ENCODE assay signal across 23 cellular contexts in genomic region chr11:62373464-62374110, GRCh38. TPM values are rescaled to one million over a fixed set of nuclear protein-coding genes. Genes with fewer than 3 reads are reported as not detected.
"Had no signal": no experiment of that assay in that cellular context is flagged by ENCODE, and none has a peak within 500 bp of the region (broad histone marks: within the 10 kb centered on the region; RNA-seq: fewer than 3 reads in every experiment).

No MANE protein-coding gene starts in this region.

- H3K9me3 ChIP-seq: left lung, psoas muscle, right lobe of liver, transverse colon had no signal

- H3K27ac Mint-ChIP-seq: activated naive CD8-positive, alpha-beta T cell treated with anti-CD3 and anti-CD28 coated beads, Interleukin-2, amount 10 ng/mL, durations not matched to agents 7 days and 5 days; natural killer cell treated with Interleukin-12 subunit alpha and Interleukin-12 subunit beta and Interleukin-15 and Interleukin-18, amount 100 ng/mL, for 72 hours; WTC11 had no signal

- H3K4me1 ChIP-seq: foreskin keratinocyte, psoas muscle had no signal

- H3K27ac ChIP-seq: foreskin keratinocyte, left lung, psoas muscle, right lobe of liver, skin epidermis, transverse colon had no signal

- H3K4me3 Mint-ChIP-seq: natural killer cell treated with Interleukin-12 subunit alpha and Interleukin-12 subunit beta and Interleukin-15 and Interleukin-18, amount 100 ng/mL, for 72 hours; WTC11 had no signal

- H3K36me3 ChIP-seq: right lobe of liver, transverse colon had no signal

- H3K9me3 Mint-ChIP-seq: activated naive CD8-positive, alpha-beta T cell treated with anti-CD3 and anti-CD28 coated beads, Interleukin-2, amount 10 ng/mL, durations not matched to agents 7 days and 5 days; natural killer cell treated with Interleukin-12 subunit alpha and Interleukin-12 subunit beta and Interleukin-15 and Interleukin-18, amount 100 ng/mL, for 72 hours had no signal

- DNase-seq: activated CD4-positive, alpha-beta T cell treated with anti-CD3 and anti-CD28 coated beads, Interleukin-2, amount 50 U/mL, for 4 hours; activated naive CD4-positive, alpha-beta T cell treated with Interleukin-2 at 50 U/mL for 16 hours; activated naive CD8-positive, alpha-beta T cell treated with anti-CD3 and anti-CD28 coated beads, Interleukin-2, amount 10 ng/mL, durations not matched to agents 7 days and 5 days; activated T-cell treated with anti-CD3 and anti-CD28 coated beads, Interleukin-2, amount 50 U/mL, for 48 hours; amygdala; effector CD4-positive, alpha-beta T cell; foreskin keratinocyte; kidney glomerular epithelial cell; left lung; midbrain; psoas muscle; right lobe of liver; stimulated activated CD4-positive, alpha-beta T cell treated with anti-CD3 and anti-CD28 coated beads, Interleukin-1b, Interleukin-23, amount 100 ng/mL, for 48 hours; transverse colon had no signal

- H3K27me3 ChIP-seq: left lung, right lobe of liver, transverse colon had no signal

- H3K27me3 Mint-ChIP-seq: natural killer cell treated with Interleukin-12 subunit alpha and Interleukin-12 subunit beta and Interleukin-15 and Interleukin-18, amount 100 ng/mL, for 72 hours had no signal

- ATAC-seq: foreskin keratinocyte, left lung, psoas muscle, right lobe of liver, WTC11 had no signal

- H3K36me3 Mint-ChIP-seq: activated naive CD8-positive, alpha-beta T cell treated with anti-CD3 and anti-CD28 coated beads, Interleukin-2, amount 10 ng/mL, durations not matched to agents 7 days and 5 days; natural killer cell treated with Interleukin-12 subunit alpha and Interleukin-12 subunit beta and Interleukin-15 and Interleukin-18, amount 100 ng/mL, for 72 hours had no signal

- H3K4me3 ChIP-seq: left lung, psoas muscle, right lobe of liver, skin epidermis, transverse colon had no signal

RNA-seq across cellular contexts. Expression of gene SCGB1A1, which starts 45.2 kb away (rescaled TPM):
- total RNA-seq: activated CD8-positive, alpha-beta memory T cell treated with anti-CD3 and anti-CD28 coated beads for 36 hours; activated naive CD8-positive, alpha-beta T cell treated with anti-CD3 and anti-CD28 coated beads, Interleukin-2, amount 10 ng/mL, durations not matched to agents 7 days and 5 days; chondrocyte; foreskin keratinocyte; glomerular endothelial cell; lung microvascular endothelial cell; natural killer cell treated with Interleukin-12 subunit alpha and Interleukin-12 subunit beta and Interleukin-15 and Interleukin-18, amount 100 ng/mL, for 72 hours; osteocyte; psoas muscle; right lobe of liver; temporal lobe; transverse colon had no signal
